ENCODE assay signal across 14 cellular contexts in genomic region chr16:66289986-66290385, GRCh38.
DNase-seq lines count a peak whose midpoint lies in the region; ATAC-seq, FAIRE-seq and TF ChIP-seq lines count a peak whose summit lies in the region.
"Had no signal": no experiment of that assay in that cellular context is flagged by ENCODE, and none has a peak within 500 bp of the region (broad histone marks: within the 10 kb centered on the region; RNA-seq: fewer than 3 reads in every experiment).

No MANE protein-coding gene starts in this region.

- WGBS in heart right ventricle, 2 donors = 87 to 90% methylated on average over 6 of the region's 6 CpGs

- no peak for FAIRE-seq in kidney (lab: Jason Lieb, UNC)

- POLR2A ChIA-PET in OCI-LY7 (lab: Charles Lee) = interaction anchor here (0.6 kb wide), 1 partner anchor 11 kb away, joined by 3 read pairs; no protein-coding TSS in a partner anchor

- no peaks in the 10 kb centered on the region for H3K27me3 ChIP-seq in vagina
- H3K27me3 ChIP-seq in heart right ventricle = peaks cover 0 to 14% (median 0%) of the 10 kb centered on the region in 7 donors
- H3K27me3 ChIP-seq: BLaER1 treated with 17β-estradiol and CSF1 and Interleukin-3, amounts not matched to agents 10 nM and 100 nM had no signal

- TF ChIP-seq POLR2A in vagina (IDR thresholded peaks at IDR 0.05) = no peak

- H3K4me1 Mint-ChIP-seq in activated T-cell treated with anti-CD3 and anti-CD28 coated beads, Interleukin-2, amount 50 U/mL, for 24 hours (ENCODE audit: low read depth) = no peaks in the 10 kb centered on the region
- H3K4me1 Mint-ChIP-seq in activated T-cell treated with anti-CD3 and anti-CD28 coated beads, Interleukin-2, amount 50 U/mL, for 72 hours (ENCODE audit: low read depth) = no peaks in the 10 kb centered on the region
- H3K4me1 Mint-ChIP-seq: CD4-positive, CD25-positive, alpha-beta regulatory T cell had no signal

- CTCF ChIA-PET in OCI-LY7 (lab: Charles Lee; ENCODE audit: unreplicated experiment) = no interaction called here

- ATAC-seq in activated T-cell treated with anti-CD3 and anti-CD28 coated beads, Interleukin-2, amount 50 U/mL, for 72 hours (replicated peaks in 1 of 2) = no peak
- no peak for ATAC-seq in heart right ventricle

- TF ChIP-seq CTCF in kidney (IDR thresholded peaks at IDR 0.05; ENCODE audit: borderline replicate concordance, extremely low read depth, insufficient read depth) = no peak
- TF ChIP-seq CTCF in vagina (IDR thresholded peaks at IDR 0.05) = no peak
- no peak for TF ChIP-seq CTCF in OCI-LY7 (conservative IDR thresholded peaks at IDR 0.05; ENCODE audit: low read length)
- no peak for TF ChIP-seq CTCF in heart right ventricle (IDR thresholded peaks at IDR 0.05)

- no peaks in the 10 kb centered on the region for H3K9me2 ChIP-seq in OCI-LY7 (ENCODE audit: insufficient read depth, low read length)

- H3K4me3 Mint-ChIP-seq in activated T-cell treated with anti-CD3 and anti-CD28 coated beads, Interleukin-2, amount 50 U/mL, for 24 hours = no peak overlapping the region
- no peak overlapping the region for H3K4me3 Mint-ChIP-seq in activated T-cell treated with anti-CD3 and anti-CD28 coated beads, Interleukin-2, amount 50 U/mL, for 72 hours
- H3K4me3 Mint-ChIP-seq: CD4-positive, CD25-positive, alpha-beta regulatory T cell had no signal

- no peaks in the 10 kb centered on the region for H4K20me1 ChIP-seq in OCI-LY7 (ENCODE audit: insufficient read depth, low read length)
- H4K20me1 ChIP-seq: BLaER1 treated with 17β-estradiol and CSF1 and Interleukin-3, amounts not matched to agents 10 nM and 100 nM had no signal

- H2AFZ ChIP-seq in OCI-LY7 (ENCODE audit: low read length) = no peak overlapping the region
- H2AFZ ChIP-seq: GM23248 had no signal

- no peaks in the 10 kb centered on the region for H3K36me3 ChIP-seq in kidney (ENCODE audit: control insufficient read depth in 1 of 2, insufficient read depth in 2 of 2, low read length in 2 of 2)
- no peaks in the 10 kb centered on the region for H3K36me3 ChIP-seq in vagina
- H3K36me3 ChIP-seq in OCI-LY7 (ENCODE audit: insufficient read depth, low read length) = no peaks in the 10 kb centered on the region
- no peaks in the 10 kb centered on the region for H3K36me3 ChIP-seq in heart right ventricle
- H3K36me3 ChIP-seq: BLaER1 treated with 17β-estradiol and CSF1 and Interleukin-3, amounts not matched to agents 10 nM and 100 nM had no signal

- intact Hi-C loops in kidney (cut with DNase I) (no loop called here), posterior vena cava (cut with DNase I) (no loop called here), vagina (cut with DNase I) (loop anchor here (10.0 kb wide), 1 partner anchor 1505 kb away; no protein-coding TSS in a partner anchor), OCI-LY7 (cut with micrococcal nuclease; ENCODE audit: unreplicated experiment) (no loop called here), heart right ventricle (cut with DNase I) (no loop called here)

- H3K9ac ChIP-seq in kidney (ENCODE audit: low read length in 2 of 2) = no peak overlapping the region
- H3K9ac ChIP-seq: BLaER1 treated with 17β-estradiol and CSF1 and Interleukin-3, amounts not matched to agents 10 nM and 100 nM; GM23248 had no signal

- H3K4me1 ChIP-seq in kidney (ENCODE audit: control insufficient read depth in 1 of 2, insufficient read depth in 1 of 2, low read depth in 1 of 2, low read length in 2 of 2) (no peaks in the 10 kb centered on the region), vagina (no peaks in the 10 kb centered on the region), OCI-LY7 (ENCODE audit: insufficient read depth, low read length, poor library complexity, severe bottlenecking) (no peaks in the 10 kb centered on the region), heart right ventricle (no peaks in the 10 kb centered on the region)

- H3K4me2 ChIP-seq in OCI-LY7 (ENCODE audit: low read length) = no peak overlapping the region

- H3K27ac ChIP-seq in kidney (ENCODE audit: low read depth in 2 of 2, low read length in 2 of 2) = no peak overlapping the region
- H3K27ac ChIP-seq in vagina = no peak overlapping the region
- no peak overlapping the region for H3K27ac ChIP-seq in OCI-LY7 (ENCODE audit: low read depth, low read length, poor library complexity, severe bottlenecking)
- H3K27ac ChIP-seq in heart right ventricle = no peak overlapping the region
- H3K27ac ChIP-seq: GM23248 had no signal

- peaks cover 17% of the 10 kb centered on the region for H3K27me3 Mint-ChIP-seq in activated T-cell treated with anti-CD3 and anti-CD28 coated beads, Interleukin-2, amount 50 U/mL, for 24 hours
- peaks cover 8% of the 10 kb centered on the region for H3K27me3 Mint-ChIP-seq in activated T-cell treated with anti-CD3 and anti-CD28 coated beads, Interleukin-2, amount 50 U/mL, for 72 hours (ENCODE audit: low read depth)

- no peaks in the 10 kb centered on the region for H3K79me2 ChIP-seq in OCI-LY7 (ENCODE audit: insufficient read depth, low read depth, low read length)

- peak; percentile 17 for DNase-seq in activated T-cell treated with anti-CD3 and anti-CD28 coated beads, Interleukin-2, amount 50 U/mL, for 24 hours
- DNase-seq in activated T-cell treated with anti-CD3 and anti-CD28 coated beads, Interleukin-2, amount 50 U/mL, for 72 hours = no peak
- DNase-seq in kidney (peak; percentile 26), posterior vena cava (ENCODE audit: low spot score) (peak; percentile 26), vagina (ENCODE audit: extremely low spot score in 2 of 2) (peak; percentile 52 to 79), KG1 (lab: John Stamatoyannopoulos, UW) (no peak), OCI-LY7 (ENCODE audit: low spot score) (no peak), heart right ventricle (no peak)
- DNase-seq: ACHN; CD4-positive, CD25-positive, alpha-beta regulatory T cell; DMS53; GM23248; H7 had no signal

- BruUV-seq in OCI-LY7 (replicated peaks; lab: Mats Ljungman, UMichigan) = no TSS peak

- H3K9me3 ChIP-seq in kidney (ENCODE audit: control insufficient read depth in 1 of 2, low read length in 2 of 2) (no peaks in the 10 kb centered on the region), vagina (no peaks in the 10 kb centered on the region), OCI-LY7 (ENCODE audit: low read length) (no peaks in the 10 kb centered on the region), heart right ventricle (no peaks in the 10 kb centered on the region)
- H3K9me3 ChIP-seq: BLaER1 treated with 17β-estradiol and CSF1 and Interleukin-3, amounts not matched to agents 10 nM and 100 nM had no signal

- no peaks in the 10 kb centered on the region for H3K36me3 Mint-ChIP-seq in activated T-cell treated with anti-CD3 and anti-CD28 coated beads, Interleukin-2, amount 50 U/mL, for 24 hours (ENCODE audit: low read depth)
- no peaks in the 10 kb centered on the region for H3K36me3 Mint-ChIP-seq in activated T-cell treated with anti-CD3 and anti-CD28 coated beads, Interleukin-2, amount 50 U/mL, for 72 hours (ENCODE audit: insufficient read depth in 2 of 2)
- H3K36me3 Mint-ChIP-seq: CD4-positive, CD25-positive, alpha-beta regulatory T cell had no signal

- no peaks in the 10 kb centered on the region for H3K9me3 Mint-ChIP-seq in activated T-cell treated with anti-CD3 and anti-CD28 coated beads, Interleukin-2, amount 50 U/mL, for 24 hours
- no peaks in the 10 kb centered on the region for H3K9me3 Mint-ChIP-seq in activated T-cell treated with anti-CD3 and anti-CD28 coated beads, Interleukin-2, amount 50 U/mL, for 72 hours

- H3K4me3 ChIP-seq in kidney (ENCODE audit: low read length in 2 of 2) (no peak overlapping the region), vagina (no peak overlapping the region), OCI-LY7 (ENCODE audit: low read depth, low read length, poor library complexity, severe bottlenecking) (no peak overlapping the region), heart right ventricle (no peak overlapping the region)
- H3K4me3 ChIP-seq: BLaER1 treated with 17β-estradiol and CSF1 and Interleukin-3, amounts not matched to agents 10 nM and 100 nM; GM23248 had no signal

- no peak overlapping the region for H3K27ac Mint-ChIP-seq in activated T-cell treated with anti-CD3 and anti-CD28 coated beads, Interleukin-2, amount 50 U/mL, for 24 hours
- H3K27ac Mint-ChIP-seq in activated T-cell treated with anti-CD3 and anti-CD28 coated beads, Interleukin-2, amount 50 U/mL, for 72 hours = no peak overlapping the region
- H3K27ac Mint-ChIP-seq: CD4-positive, CD25-positive, alpha-beta regulatory T cell had no signal

Comparison
In these comparisons a context has a peak if more than half of its experiments do, and no peak if none do; other contexts are left out.
1. DNase-seq: peak in activated T-cell treated with anti-CD3 and anti-CD28 coated beads, Interleukin-2, amount 50 U/mL, for 24 hours (single experiment), kidney (single experiment), posterior vena cava (single experiment) and vagina (2 of 2); none in activated T-cell treated with anti-CD3 and anti-CD28 coated beads, Interleukin-2, amount 50 U/mL, for 72 hours (0 of 2), KG1 (single experiment), OCI-LY7 (single experiment) and heart right ventricle (0 of 2).